8 cellular contexts compared by ENCODE assay signal in genomic region chr13:97712770-97713169, GRCh38.
"Had no signal": no experiment of that assay in that cellular context is flagged by ENCODE, and none has a peak within 500 bp of the region (broad histone marks: within the 10 kb centered on the region; RNA-seq: fewer than 3 reads in every experiment).

No MANE protein-coding gene starts in this region.

- FAIRE-seq: G401.6, GM12878, GM12891, GM12892, GM18507, GM19239 had no signal

- H3K4me3 ChIP-seq: GM12878 had no signal

- DNase-seq: GDM1, GF-D8 had no signal
